Comparison of ENCODE assay signal across 9 cellular contexts in the genomic region with DNA sequence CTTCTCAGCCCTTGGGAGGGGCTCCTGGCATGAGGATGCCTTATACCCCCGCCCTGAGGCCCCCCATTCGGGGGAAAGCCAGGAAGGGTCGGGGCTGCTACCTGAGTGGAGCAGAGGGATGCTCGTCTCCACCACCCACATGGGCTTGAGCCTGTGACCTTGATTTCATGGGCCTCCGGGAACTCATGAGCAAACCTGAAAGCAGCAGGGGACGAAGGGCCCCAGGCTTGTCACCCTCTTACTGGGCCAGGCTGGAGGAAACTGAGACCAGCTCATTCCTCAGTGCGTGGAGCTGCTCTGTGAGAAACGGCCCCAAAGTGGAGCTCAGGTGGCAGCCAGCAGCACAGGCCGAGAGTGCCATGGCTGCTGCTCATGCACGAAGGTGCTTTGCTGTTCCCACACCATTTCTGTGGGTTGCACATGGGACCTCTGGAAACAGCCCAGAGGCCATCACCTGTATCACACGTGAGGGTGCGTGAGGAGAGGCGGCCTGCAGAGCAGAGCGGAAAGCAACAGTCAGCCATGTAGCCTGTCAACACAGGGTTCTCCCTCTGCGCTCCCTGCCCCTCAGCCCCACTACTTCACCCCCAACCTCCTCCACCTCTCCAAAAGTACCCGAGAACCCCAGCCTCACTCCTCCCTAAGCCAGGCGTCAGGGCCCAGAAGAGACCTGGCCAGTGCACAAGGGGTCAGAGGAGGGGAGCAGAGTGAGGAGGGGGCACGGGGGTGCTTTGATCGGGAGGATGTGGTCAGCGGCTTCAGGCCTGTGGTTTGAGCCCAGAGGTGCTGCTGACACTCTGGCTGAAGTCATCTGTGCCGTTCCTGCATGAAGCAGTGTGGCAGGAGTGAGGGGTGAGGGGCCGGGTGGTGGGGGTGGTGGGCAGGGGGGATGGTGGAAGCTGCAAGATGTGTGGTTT. TPM values are rescaled to one million over a fixed set of nuclear protein-coding genes. Genes with fewer than 3 reads are reported as not detected.
DNase-seq lines count a peak whose midpoint lies in the region; ATAC-seq, FAIRE-seq and TF ChIP-seq lines count a peak whose summit lies in the region.
"Had no signal": no experiment of that assay in that cellular context is flagged by ENCODE, and none has a peak within 500 bp of the region (broad histone marks: within the 10 kb centered on the region; RNA-seq: fewer than 3 reads in every experiment).

No MANE protein-coding gene starts in this region.

- intact Hi-C loops in naive thymus-derived CD4-positive, alpha-beta T cell (cut with micrococcal nuclease): no loop called here
- intact Hi-C loops in aorta (cut with DNase I): no loop called here

- CTCF ChIA-PET in T-cell (lab: Charles Lee): interaction anchor here in 1 of 2 donors (0.7 to 4.1 kb wide), 5 partner anchors 13 to 84 kb away, joined by 3 to 20 read pairs (median 11); partner anchors contain the start of gene IL2RB
- CTCF ChIA-PET in naive thymus-derived CD4-positive, alpha-beta T cell (lab: Charles Lee): interaction anchor here (1.0 to 3.1 kb wide), 4 partner anchors 14 to 96 kb away, joined by 4 to 20 read pairs (median 12); partner anchors contain the start of gene IL2RB

- no peaks in the 10 kb centered on the region for H3K27me3 Mint-ChIP-seq in T-cell
- H3K27me3 Mint-ChIP-seq in naive thymus-derived CD4-positive, alpha-beta T cell: no peaks in the 10 kb centered on the region

- no peaks in the 10 kb centered on the region for H3K36me3 ChIP-seq in naive thymus-derived CD4-positive, alpha-beta T cell (ENCODE audit: control insufficient read depth in 2 of 3, insufficient read depth in 3 of 3, low read length in 3 of 3)
- H3K36me3 ChIP-seq in aorta (ENCODE audit: control insufficient read depth in 1 of 2, insufficient read depth in 2 of 2, low read length in 1 of 2): no peaks in the 10 kb centered on the region

- H3K4me1 Mint-ChIP-seq in T-cell: peaks cover 68 to 90% (median 80%) of the 10 kb centered on the region in 3 donors
- peaks cover 34 to 93% (median 51%) of the 10 kb centered on the region in 7 donors for H3K4me1 Mint-ChIP-seq in naive thymus-derived CD4-positive, alpha-beta T cell

- POLR2A ChIA-PET in T-cell (lab: Charles Lee): no interaction called here
- POLR2A ChIA-PET in naive thymus-derived CD4-positive, alpha-beta T cell (lab: Charles Lee): interaction anchor here (0.7 to 4.3 kb wide), 9 partner anchors 10 to 78 kb away, joined by 3 to 28 read pairs (median 4); partner anchors contain the start of gene IL2RB

- H3K4me3 ChIP-seq in naive thymus-derived CD4-positive, alpha-beta T cell (ENCODE audit: low read length): no peak overlapping the region
- H3K4me3 ChIP-seq in aorta (ENCODE audit: low read length in 2 of 2): no peak overlapping the region

- peak; percentile 37 for ATAC-seq in GM21528 (IDR thresholded peaks at IDR 0.05; ENCODE audit: low FRiP score, unreplicated experiment)
- peak in 2 of 4 experiments; percentile 2 to 7 for ATAC-seq in T-cell (replicated peaks in 1 of 4)
- peak; percentile 16 for ATAC-seq in naive thymus-derived CD4-positive, alpha-beta T cell
- no peak for ATAC-seq in SK-N-SH treated with all-trans-retinoic acid at 6 μM for 48 hours
- no peak for ATAC-seq in aorta (ENCODE audit: low FRiP score)

- H3K27ac ChIP-seq in naive thymus-derived CD4-positive, alpha-beta T cell (ENCODE audit: low read depth, low read length): no peak overlapping the region
- H3K27ac ChIP-seq in aorta (ENCODE audit: low read depth in 1 of 2, low read length in 2 of 2): no peak overlapping the region

- H3K4me1 ChIP-seq in naive thymus-derived CD4-positive, alpha-beta T cell (ENCODE audit: control insufficient read depth in 2 of 2, insufficient read depth in 2 of 2, low read length in 2 of 2): peaks cover 53 to 78% of the 10 kb centered on the region in 2 donors
- H3K4me1 ChIP-seq in aorta (ENCODE audit: control insufficient read depth in 1 of 2, insufficient read depth in 2 of 2, low read length in 2 of 2): no peaks in the 10 kb centered on the region

- H3K27ac Mint-ChIP-seq in T-cell: peak overlapping the region; percentile 87 to 97
- peak overlapping the region in 6 of 9 donors; percentile 8 to 98 (median 52) for H3K27ac Mint-ChIP-seq in naive thymus-derived CD4-positive, alpha-beta T cell

- peak; percentile 84 for TF ChIP-seq POLR2A in GM12892 (IDR thresholded peaks at IDR 0.05; ENCODE audit: low read depth, low read length)

- no peaks in the 10 kb centered on the region for H3K27me3 ChIP-seq in naive thymus-derived CD4-positive, alpha-beta T cell (ENCODE audit: control insufficient read depth in 2 of 2, insufficient read depth in 2 of 2, low read length in 2 of 2)
- no peaks in the 10 kb centered on the region for H3K27me3 ChIP-seq in aorta (ENCODE audit: control insufficient read depth in 1 of 2, insufficient read depth in 2 of 2, low read length in 1 of 2)

- H3K4me3 Mint-ChIP-seq in T-cell: peak overlapping the region in 2 of 3 donors; percentile 17 to 50
- H3K4me3 Mint-ChIP-seq in naive thymus-derived CD4-positive, alpha-beta T cell: peak overlapping the region in 3 of 10 donors; percentile 25 to 72 (median 60)

- no peak for FAIRE-seq in GM12892 (lab: Jason Lieb, UNC)

- 86 to 92% methylated on average over 22 of the region's 22 CpGs for WGBS in aorta, 2 donors

- H3K9me3 Mint-ChIP-seq in T-cell: no peaks in the 10 kb centered on the region
- H3K9me3 Mint-ChIP-seq in naive thymus-derived CD4-positive, alpha-beta T cell: no peaks in the 10 kb centered on the region

- peak; percentile 77 for DNase-seq in GM12892 (ENCODE audit: insufficient read length)
- DNase-seq in T-cell: peak in 11 of 34 experiments; percentile 18 to 42 (median 34)
- peak in 1 of 9 donors; percentile 72 for DNase-seq in naive thymus-derived CD4-positive, alpha-beta T cell
- no peak for DNase-seq in NCI-H82 (lab: John Stamatoyannopoulos, UW)
- DNase-seq in pons (ENCODE audit: low spot score): no peak
- no peak for DNase-seq in aorta

- H3K36me3 Mint-ChIP-seq in T-cell: no peaks in the 10 kb centered on the region
- peaks cover 0 to 16% (median 0%) of the 10 kb centered on the region in 5 donors for H3K36me3 Mint-ChIP-seq in naive thymus-derived CD4-positive, alpha-beta T cell

- no peaks in the 10 kb centered on the region for H3K9me3 ChIP-seq in naive thymus-derived CD4-positive, alpha-beta T cell (ENCODE audit: control insufficient read depth in 2 of 3, low read length in 3 of 3)
- H3K9me3 ChIP-seq in aorta (ENCODE audit: control insufficient read depth, low read length): peaks cover 2% of the 10 kb centered on the region

TF ChIP-seq in SK-N-SH treated with all-trans-retinoic acid at 6 μM for 48 hours, 23 proteins besides CTCF, POLR2A, EP300 and RAD21:
- TF ChIP-seq ZNF70 (CRISPR knock-in tag; IDR thresholded peaks at IDR 0.05) (no peak), CSRNP3 (CRISPR knock-in tag; IDR thresholded peaks at IDR 0.05) (no peak), OSR1 (CRISPR knock-in tag; IDR thresholded peaks at IDR 0.05) (no peak), SNAI2 (CRISPR knock-in tag; IDR thresholded peaks at IDR 0.05) (no peak), ZFP30 (CRISPR knock-in tag; IDR thresholded peaks at IDR 0.05) (no peak), RARB (CRISPR knock-in tag; IDR thresholded peaks at IDR 0.05) (no peak), ISL1 (CRISPR knock-in tag; IDR thresholded peaks at IDR 0.05) (no peak)

RNA-seq across cellular contexts. Expression of gene IL2RB, which starts 14.2 kb away (rescaled TPM):
- polyA plus RNA-seq in GM12892 (2012; ENCODE audit: missing spikeins): 40.0 TPM
- total RNA-seq in T-cell (100 to 1,000 TPM in 2 of 5 donors, 10 to 100 TPM in 3; 53.6 to 118 (median 98.1) TPM), aorta (1 to 10 TPM; 2.0 to 4.5 TPM)
- 100 to 1,000 TPM in 2 of 5 experiments, 10 to 100 TPM in 3; 14.3 to 209 (median 44.1) TPM for total RNA-seq in naive thymus-derived CD4-positive, alpha-beta T cell
- 10 to 100 TPM; 13.6 to 20.2 TPM for polyA plus RNA-seq in naive thymus-derived CD4-positive, alpha-beta T cell
- polyA plus RNA-seq in aorta: 1 to 10 TPM in 1 of 2 donors, under 1 TPM in 1; 0.23 to 1.3 TPM

RNA-seq across cellular contexts. Expression of gene C1QTNF6, which starts 24.2 kb away (rescaled TPM):
- 4.9 TPM for polyA plus RNA-seq in GM12892 (2012; ENCODE audit: missing spikeins)
- total RNA-seq in T-cell (10 to 100 TPM in 4 of 5 donors, 1 to 10 TPM in 1; 9.0 to 26.4 (median 22.0) TPM), aorta (1 to 10 TPM; 2.4 to 7.0 TPM)
- total RNA-seq in naive thymus-derived CD4-positive, alpha-beta T cell: 10 to 100 TPM; 12.4 to 27.6 (median 20.2) TPM
- polyA plus RNA-seq in naive thymus-derived CD4-positive, alpha-beta T cell: 1 to 10 TPM; 1.1 to 2.4 TPM
- polyA plus RNA-seq in aorta: 10 to 100 TPM in 1 of 2 donors, 1 to 10 TPM in 1; 3.1 to 11.9 TPM

RNA-seq across cellular contexts. Expression of gene SSTR3, which starts 48.4 kb away (rescaled TPM):
- polyA plus RNA-seq in GM12892 (2012; ENCODE audit: missing spikeins): 2.8 TPM
- total RNA-seq in T-cell: 1 to 10 TPM; 4.6 to 8.7 (median 5.3) TPM
- 10 to 100 TPM in 2 of 5 experiments, 1 to 10 TPM in 3; 3.9 to 30.4 (median 6.4) TPM for total RNA-seq in naive thymus-derived CD4-positive, alpha-beta T cell
- polyA plus RNA-seq in naive thymus-derived CD4-positive, alpha-beta T cell: 1 to 10 TPM; 5.8 to 9.5 TPM
- not detected for total RNA-seq in aorta
- not detected for polyA plus RNA-seq in aorta
- polyA plus RNA-seq: liver had no signal

RNA-seq across cellular contexts. Expression of gene TMPRSS6, which starts 54.4 kb away (rescaled TPM):
- 2.0 TPM for polyA plus RNA-seq in GM12892 (2012; ENCODE audit: missing spikeins)
- total RNA-seq in T-cell (1 to 10 TPM in 3 of 5 donors, under 1 TPM in 2; 0.40 to 1.3 (median 1.1) TPM), aorta (not detected)
- total RNA-seq in naive thymus-derived CD4-positive, alpha-beta T cell: 1 to 10 TPM in 2 of 5 experiments, under 1 TPM in 3; 0.22 to 3.2 (median 0.32) TPM
- polyA plus RNA-seq in naive thymus-derived CD4-positive, alpha-beta T cell: not detected
- polyA plus RNA-seq in aorta: not detected

Comparison
In these comparisons a context has a peak if more than half of its experiments do, and no peak if none do; other contexts are left out.
1. ATAC-seq: peak in GM21528 (single experiment) and naive thymus-derived CD4-positive, alpha-beta T cell (single experiment); none in SK-N-SH treated with all-trans-retinoic acid at 6 μM for 48 hours (single experiment) and aorta (single experiment).
2. RNA of gene SSTR3, which starts 48.4 kb away (total RNA-seq): 3.9 to 30.4 TPM in naive thymus-derived CD4-positive, alpha-beta T cell and 4.6 to 8.7 TPM in T-cell; not detected in aorta; every median in the first group is over 4 times any median in the second.